Comparison of ENCODE assay signal across 17 cellular contexts in genomic region chr2:36423619-36424120, GRCh38.
DNase-seq lines count a peak whose midpoint lies in the region; ATAC-seq, FAIRE-seq and TF ChIP-seq lines count a peak whose summit lies in the region.
"Had no signal": no experiment of that assay in that cellular context is flagged by ENCODE, and none has a peak within 500 bp of the region (broad histone marks: within the 10 kb centered on the region; RNA-seq: fewer than 3 reads in every experiment).

No MANE protein-coding gene starts in this region.

- no peak overlapping the region for H3K4me2 ChIP-seq in astrocyte (ENCODE audit: low read length)

- H3K36me3 ChIP-seq in astrocyte (ENCODE audit: insufficient read depth, low read length): peaks cover 12% of the 10 kb centered on the region
- no peaks in the 10 kb centered on the region for H3K36me3 ChIP-seq in mucosa of descending colon (ENCODE audit: low read depth)
- no peaks in the 10 kb centered on the region for H3K36me3 ChIP-seq in tibial artery
- peaks cover 0 to 5% (median 0%) of the 10 kb centered on the region in 6 donors for H3K36me3 ChIP-seq in spleen
- H3K36me3 ChIP-seq: BE2C had no signal

- DNase-seq in astrocyte (ENCODE audit: low read depth) (no peak), endothelial cell (ENCODE audit: low spot score) (no peak), mucosa of descending colon (no peak), tibial artery (no peak), NCI-H446 treated with DMSO at 0.1 percent for 48 hours (lab: John Stamatoyannopoulos, UW) (no peak), hypothalamus (lab: John Stamatoyannopoulos, UW) (no peak), spleen (no peak)
- DNase-seq in activated CD4-positive, alpha-beta T cell treated with anti-CD3 and anti-CD28 coated beads, Interleukin-2, amount 10 ng/mL, durations not matched to agents 24 days and 14 days: no peak
- DNase-seq: ACHN; BE2C; C1 segment of cervical spinal cord; Caco-2; CD4-positive, CD25-positive, alpha-beta regulatory T cell; GF-D8; H9 had no signal

- intact Hi-C loops in mucosa of descending colon (cut with DNase I, micrococcal nuclease): no loop called here
- intact Hi-C loops in tibial artery (cut with DNase I; ENCODE audit: low total_unique reads): no loop called here
- intact Hi-C loops in activated CD4-positive, alpha-beta T cell treated with anti-CD3 and anti-CD28 coated beads, Interleukin-2, amount 10 ng/mL, durations not matched to agents 24 days and 14 days (cut with micrococcal nuclease): no loop called here
- intact Hi-C loops in spleen (cut with DNase I; ENCODE audit: low total_unique reads): no loop called here

- H3K9me3 Mint-ChIP-seq in astrocyte (ENCODE audit: unreplicated experiment) (no peaks in the 10 kb centered on the region), endothelial cell (ENCODE audit: unreplicated experiment) (no peaks in the 10 kb centered on the region)
- no peaks in the 10 kb centered on the region for H3K9me3 Mint-ChIP-seq in activated CD4-positive, alpha-beta T cell treated with anti-CD3 and anti-CD28 coated beads, Interleukin-2, amount 10 ng/mL, durations not matched to agents 24 days and 14 days
- H3K9me3 Mint-ChIP-seq: H9 had no signal

- peaks cover 23% of the 10 kb centered on the region for H3K4me1 Mint-ChIP-seq in astrocyte (ENCODE audit: low read depth, unreplicated experiment)
- H3K4me1 Mint-ChIP-seq in endothelial cell (ENCODE audit: unreplicated experiment): peaks cover 69% of the 10 kb centered on the region
- H3K4me1 Mint-ChIP-seq in activated CD4-positive, alpha-beta T cell treated with anti-CD3 and anti-CD28 coated beads, Interleukin-2, amount 10 ng/mL, durations not matched to agents 24 days and 14 days: no peaks in the 10 kb centered on the region

- 89 to 100% (median 96%) methylated on average over 1 of the region's 1 CpG for WGBS in spleen, 5 donors

- FAIRE-seq in astrocyte (lab: Jason Lieb, UNC): no peak
- FAIRE-seq: A204.1, H1 had no signal

- H3K79me2 ChIP-seq in astrocyte (ENCODE audit: insufficient read depth, low read length): peaks cover 97% of the 10 kb centered on the region

- H3K4me3 ChIP-seq in astrocyte (ENCODE audit: insufficient read depth, low read depth, low read length) (no peak overlapping the region), mucosa of descending colon (no peak overlapping the region), tibial artery (no peak overlapping the region), spleen (no peak overlapping the region)

- H3K27ac Mint-ChIP-seq in astrocyte (ENCODE audit: unreplicated experiment): peak overlapping the region; percentile 17
- H3K27ac Mint-ChIP-seq in endothelial cell (ENCODE audit: unreplicated experiment): peak overlapping the region; percentile 19
- no peak overlapping the region for H3K27ac Mint-ChIP-seq in activated CD4-positive, alpha-beta T cell treated with anti-CD3 and anti-CD28 coated beads, Interleukin-2, amount 10 ng/mL, durations not matched to agents 24 days and 14 days
- H3K27ac Mint-ChIP-seq: CD4-positive, CD25-positive, alpha-beta regulatory T cell had no signal

- H3K36me3 Mint-ChIP-seq in astrocyte (ENCODE audit: low read depth, unreplicated experiment): peaks cover 5% of the 10 kb centered on the region
- H3K36me3 Mint-ChIP-seq in endothelial cell (ENCODE audit: low read depth, unreplicated experiment): peaks cover 36% of the 10 kb centered on the region
- H3K36me3 Mint-ChIP-seq in activated CD4-positive, alpha-beta T cell treated with anti-CD3 and anti-CD28 coated beads, Interleukin-2, amount 10 ng/mL, durations not matched to agents 24 days and 14 days (ENCODE audit: low read depth): no peaks in the 10 kb centered on the region
- H3K36me3 Mint-ChIP-seq: CD4-positive, CD25-positive, alpha-beta regulatory T cell had no signal

- no peak for TF ChIP-seq POLR2A in spleen (IDR thresholded peaks at IDR 0.05)

- ATAC-seq in mucosa of descending colon: peak; percentile 60

- H3K27ac ChIP-seq in astrocyte (ENCODE audit: low read depth, low read length): no peak overlapping the region
- H3K27ac ChIP-seq in tibial artery: peak overlapping the region; percentile 20 to 74
- H3K27ac ChIP-seq in spleen: no peak overlapping the region

- H3K4me1 ChIP-seq in astrocyte (ENCODE audit: insufficient read depth, low read length): peaks cover 9% of the 10 kb centered on the region
- H3K4me1 ChIP-seq in mucosa of descending colon (ENCODE audit: low read depth): peaks cover 14% of the 10 kb centered on the region
- peaks cover 0 to 99% (median 47%) of the 10 kb centered on the region in 4 donors for H3K4me1 ChIP-seq in tibial artery
- H3K4me1 ChIP-seq in spleen: peaks cover 0 to 11% (median 4%) of the 10 kb centered on the region in 6 donors
- H3K4me1 ChIP-seq: BE2C had no signal

- no peak overlapping the region for H3K9ac ChIP-seq in astrocyte (ENCODE audit: low read length)

- H3K9me3 ChIP-seq in astrocyte (ENCODE audit: insufficient read depth, low read depth, low read length): no peaks in the 10 kb centered on the region
- H3K9me3 ChIP-seq in mucosa of descending colon: no peaks in the 10 kb centered on the region
- H3K9me3 ChIP-seq in tibial artery: no peaks in the 10 kb centered on the region
- H3K9me3 ChIP-seq in spleen: no peaks in the 10 kb centered on the region
- H3K9me3 ChIP-seq: BE2C, Caco-2 had no signal

- H3K4me3 Mint-ChIP-seq in astrocyte (ENCODE audit: unreplicated experiment) (no peak overlapping the region), endothelial cell (ENCODE audit: unreplicated experiment) (no peak overlapping the region)
- H3K4me3 Mint-ChIP-seq in activated CD4-positive, alpha-beta T cell treated with anti-CD3 and anti-CD28 coated beads, Interleukin-2, amount 10 ng/mL, durations not matched to agents 24 days and 14 days: no peak overlapping the region
- H3K4me3 Mint-ChIP-seq: CD4-positive, CD25-positive, alpha-beta regulatory T cell; H9 had no signal

- no peaks in the 10 kb centered on the region for H3K27me3 Mint-ChIP-seq in astrocyte (ENCODE audit: low read depth, unreplicated experiment)
- peaks cover 5% of the 10 kb centered on the region for H3K27me3 Mint-ChIP-seq in endothelial cell (ENCODE audit: unreplicated experiment)
- H3K27me3 Mint-ChIP-seq in activated CD4-positive, alpha-beta T cell treated with anti-CD3 and anti-CD28 coated beads, Interleukin-2, amount 10 ng/mL, durations not matched to agents 24 days and 14 days: no peaks in the 10 kb centered on the region
- H3K27me3 Mint-ChIP-seq: CD4-positive, CD25-positive, alpha-beta regulatory T cell had no signal

- H3K27me3 ChIP-seq in astrocyte (ENCODE audit: insufficient read depth, low read length): no peaks in the 10 kb centered on the region
- no peaks in the 10 kb centered on the region for H3K27me3 ChIP-seq in tibial artery
- no peaks in the 10 kb centered on the region for H3K27me3 ChIP-seq in spleen (replicated peaks in 1 of 7)
- H3K27me3 ChIP-seq: BE2C had no signal

- TF ChIP-seq CTCF in astrocyte (IDR thresholded peaks at IDR 0.05; ENCODE audit: insufficient read depth, low read depth, low read length) (no peak), endothelial cell (IDR thresholded peaks at IDR 0.05; ENCODE audit: unreplicated experiment) (no peak), mucosa of descending colon (IDR thresholded peaks at IDR 0.05) (no peak), tibial artery (IDR thresholded peaks at IDR 0.05) (no peak), spleen (IDR thresholded peaks at IDR 0.05 in 8 of 11, conservative IDR thresholded peaks at IDR 0.05 in 3 of 11) (no peak)

- H2AFZ ChIP-seq in astrocyte (ENCODE audit: low read depth, low read length): no peak overlapping the region

- peaks cover 84% of the 10 kb centered on the region for H4K20me1 ChIP-seq in astrocyte (ENCODE audit: insufficient read depth, low read length)

Comparison
In these comparisons a context has a peak if more than half of its experiments do, and no peak if none do; other contexts are left out.
1. H3K27ac ChIP-seq: peak in tibial artery (2 of 2); none in astrocyte (single experiment) and spleen (0 of 8).